1 cellular context compared by ENCODE assay signal in the genomic region with DNA sequence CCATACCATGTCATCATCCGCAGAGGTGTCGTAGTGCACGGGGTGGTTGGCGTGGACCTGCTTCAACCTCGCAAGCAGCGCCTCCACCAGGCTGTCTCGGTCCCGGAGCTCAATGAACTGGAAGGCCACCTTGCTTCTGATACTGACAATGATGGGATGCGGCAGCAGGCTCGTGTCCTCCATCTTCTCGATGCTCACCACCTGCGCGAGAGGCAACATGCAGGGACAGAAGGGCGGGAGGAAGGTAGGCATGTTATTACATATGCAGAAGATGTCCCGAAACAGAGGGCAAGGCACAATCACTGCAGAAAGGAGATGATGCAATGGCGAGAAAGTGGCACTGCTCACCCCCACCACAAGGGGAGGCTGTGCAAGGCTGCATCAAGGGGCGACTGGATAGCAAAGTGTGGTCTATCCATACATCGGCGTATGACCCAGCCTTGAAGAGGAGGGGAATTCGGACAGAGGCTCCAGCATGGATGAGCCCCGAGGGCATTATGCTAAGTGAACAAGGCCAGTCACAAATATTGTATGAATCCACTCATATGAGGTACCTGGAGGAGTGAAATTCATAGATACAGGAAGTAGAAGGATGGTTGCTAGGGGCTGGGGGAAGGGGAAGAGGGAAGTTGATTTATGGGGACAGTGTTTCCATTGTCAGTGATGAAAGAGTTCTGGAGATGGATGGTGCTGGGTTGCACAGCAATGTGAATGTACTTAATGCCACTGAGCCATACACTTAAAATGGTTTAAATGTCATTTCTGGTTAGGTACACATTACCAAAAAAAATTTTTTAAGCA.
TF ChIP-seq lines count a peak whose summit lies in the region.

No MANE protein-coding gene starts in this region.

TF ChIP-seq in HepG2, 621 proteins besides CTCF, POLR2A, EP300 and RAD21 (continued from another document and continues in another):
- TF ChIP-seq, protein P1, sequence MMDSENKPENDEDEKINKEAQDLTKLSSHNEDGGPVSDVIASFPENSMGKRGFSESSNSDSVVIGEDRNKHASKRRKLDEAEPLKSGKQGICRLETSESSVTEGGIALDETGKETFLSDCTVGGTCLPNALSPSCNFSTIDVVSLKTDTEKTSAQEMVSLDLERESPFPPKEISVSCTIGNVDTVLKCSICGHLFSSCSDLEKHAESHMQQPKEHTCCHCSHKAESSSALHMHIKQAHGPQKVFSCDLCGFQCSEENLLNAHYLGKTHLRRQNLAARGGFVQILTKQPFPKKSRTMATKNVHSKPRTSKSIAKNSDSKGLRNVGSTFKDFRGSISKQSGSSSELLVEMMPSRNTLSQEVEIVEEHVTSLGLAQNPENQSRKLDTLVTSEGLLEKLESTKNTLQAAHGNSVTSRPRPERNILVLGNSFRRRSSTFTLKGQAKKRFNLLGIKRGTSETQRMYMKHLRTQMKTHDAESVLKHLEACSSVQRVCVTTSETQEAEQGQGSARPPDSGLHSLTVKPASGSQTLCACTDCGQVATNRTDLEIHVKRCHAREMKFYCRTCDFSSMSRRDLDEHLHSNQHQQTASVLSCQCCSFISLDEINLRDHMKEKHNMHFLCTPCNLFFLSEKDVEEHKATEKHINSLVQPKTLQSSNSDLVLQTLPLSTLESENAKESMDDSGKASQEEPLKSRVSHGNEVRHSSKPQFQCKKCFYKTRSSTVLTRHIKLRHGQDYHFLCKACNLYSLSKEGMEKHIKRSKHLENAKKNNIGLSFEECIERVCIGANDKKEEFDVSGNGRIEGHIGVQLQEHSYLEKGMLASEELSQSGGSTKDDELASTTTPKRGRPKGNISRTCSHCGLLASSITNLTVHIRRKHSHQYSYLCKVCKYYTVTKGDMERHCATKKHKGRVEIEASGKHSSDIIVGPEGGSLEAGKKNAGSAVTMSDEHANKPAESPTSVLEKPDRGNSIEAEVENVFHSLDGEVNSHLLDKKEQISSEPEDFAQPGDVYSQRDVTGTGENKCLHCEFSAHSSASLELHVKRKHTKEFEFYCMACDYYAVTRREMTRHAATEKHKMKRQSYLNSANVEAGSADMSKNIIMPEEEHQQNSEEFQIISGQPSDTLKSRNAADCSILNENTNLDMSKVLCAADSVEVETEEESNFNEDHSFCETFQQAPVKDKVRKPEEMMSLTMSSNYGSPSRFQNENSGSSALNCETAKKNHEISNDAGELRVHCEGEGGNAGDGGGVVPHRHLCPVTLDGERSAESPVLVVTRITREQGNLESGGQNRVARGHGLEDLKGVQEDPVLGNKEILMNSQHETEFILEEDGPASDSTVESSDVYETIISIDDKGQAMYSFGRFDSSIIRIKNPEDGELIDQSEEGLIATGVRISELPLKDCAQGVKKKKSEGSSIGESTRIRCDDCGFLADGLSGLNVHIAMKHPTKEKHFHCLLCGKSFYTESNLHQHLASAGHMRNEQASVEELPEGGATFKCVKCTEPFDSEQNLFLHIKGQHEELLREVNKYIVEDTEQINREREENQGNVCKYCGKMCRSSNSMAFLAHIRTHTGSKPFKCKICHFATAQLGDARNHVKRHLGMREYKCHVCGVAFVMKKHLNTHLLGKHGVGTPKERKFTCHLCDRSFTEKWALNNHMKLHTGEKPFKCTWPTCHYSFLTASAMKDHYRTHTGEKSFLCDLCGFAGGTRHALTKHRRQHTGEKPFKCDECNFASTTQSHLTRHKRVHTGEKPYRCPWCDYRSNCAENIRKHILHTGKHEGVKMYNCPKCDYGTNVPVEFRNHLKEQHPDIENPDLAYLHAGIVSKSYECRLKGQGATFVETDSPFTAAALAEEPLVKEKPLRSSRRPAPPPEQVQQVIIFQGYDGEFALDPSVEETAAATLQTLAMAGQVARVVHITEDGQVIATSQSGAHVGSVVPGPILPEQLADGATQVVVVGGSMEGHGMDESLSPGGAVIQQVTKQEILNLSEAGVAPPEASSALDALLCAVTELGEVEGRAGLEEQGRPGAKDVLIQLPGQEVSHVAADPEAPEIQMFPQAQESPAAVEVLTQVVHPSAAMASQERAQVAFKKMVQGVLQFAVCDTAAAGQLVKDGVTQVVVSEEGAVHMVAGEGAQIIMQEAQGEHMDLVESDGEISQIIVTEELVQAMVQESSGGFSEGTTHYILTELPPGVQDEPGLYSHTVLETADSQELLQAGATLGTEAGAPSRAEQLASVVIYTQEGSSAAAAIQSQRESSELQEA (CRISPR knock-in tag; IDR thresholded peaks at IDR 0.05; ENCODE audit: not compliant biosample characterization) = no peak
- TF ChIP-seq FOXK2 (IDR thresholded peaks at IDR 0.05) (no peak), CENPX (CRISPR knock-in tag; IDR thresholded peaks at IDR 0.05) (no peak), ZNF446 (CRISPR knock-in tag; IDR thresholded peaks at IDR 0.05) (no peak), RCOR2 (CRISPR knock-in tag; IDR thresholded peaks at IDR 0.05) (no peak), ZNF761 (CRISPR knock-in tag; conservative IDR thresholded peaks at IDR 0.05) (no peak), GABPA (IDR thresholded peaks at IDR 0.05; ENCODE audit: low read depth, low read length) (no peak), GABPA (CRISPR knock-in tag; IDR thresholded peaks at IDR 0.05; ENCODE audit: low read depth) (no peak), ZNF234 (CRISPR knock-in tag; conservative IDR thresholded peaks at IDR 0.05) (no peak), BRCA1 (CRISPR knock-in tag; IDR thresholded peaks at IDR 0.05) (no peak), FIP1L1 (IDR thresholded peaks at IDR 0.05; ENCODE audit: borderline replicate concordance, insufficient read depth, low read depth, low read length) (no peak), KMT2A (CRISPR knock-in tag; IDR thresholded peaks at IDR 0.05) (peak; percentile 60; the same call in 1 of the 2 replicates), ETV6 (CRISPR knock-in tag; conservative IDR thresholded peaks at IDR 0.05) (peak; percentile 78; the same call in 1 of the 2 replicates), RBFOX2 (IDR thresholded peaks at IDR 0.05; ENCODE audit: low read depth, low read length) (no peak), ATF7-NPFF (CRISPR knock-in tag; IDR thresholded peaks at IDR 0.05; ENCODE audit: low read depth) (no peak), MTA3 (CRISPR knock-in tag; IDR thresholded peaks at IDR 0.05) (no peak), MEIS1 (CRISPR knock-in tag; IDR thresholded peaks at IDR 0.05; ENCODE audit: borderline replicate concordance) (no peak), ZFP62 (CRISPR knock-in tag; IDR thresholded peaks at IDR 0.05) (no peak), ZSCAN9 (CRISPR knock-in tag; IDR thresholded peaks at IDR 0.05; ENCODE audit: borderline replicate concordance) (peak; percentile 67; the same call in 1 of the 2 replicates), ZFP1 (CRISPR knock-in tag; IDR thresholded peaks at IDR 0.05) (no peak), ZNF33A (CRISPR knock-in tag; IDR thresholded peaks at IDR 0.05; ENCODE audit: borderline replicate concordance) (no peak), ISL2 (CRISPR knock-in tag; IDR thresholded peaks at IDR 0.05) (no peak), ZNF891 (CRISPR knock-in tag; IDR thresholded peaks at IDR 0.05) (peak; percentile 66; the same call in 1 of the 2 replicates), MIER3 (CRISPR knock-in tag; IDR thresholded peaks at IDR 0.05; ENCODE audit: borderline replicate concordance) (no peak), NFIC (IDR thresholded peaks at IDR 0.05; ENCODE audit: low read length) (no peak)
- TF ChIP-seq, protein P2, sequence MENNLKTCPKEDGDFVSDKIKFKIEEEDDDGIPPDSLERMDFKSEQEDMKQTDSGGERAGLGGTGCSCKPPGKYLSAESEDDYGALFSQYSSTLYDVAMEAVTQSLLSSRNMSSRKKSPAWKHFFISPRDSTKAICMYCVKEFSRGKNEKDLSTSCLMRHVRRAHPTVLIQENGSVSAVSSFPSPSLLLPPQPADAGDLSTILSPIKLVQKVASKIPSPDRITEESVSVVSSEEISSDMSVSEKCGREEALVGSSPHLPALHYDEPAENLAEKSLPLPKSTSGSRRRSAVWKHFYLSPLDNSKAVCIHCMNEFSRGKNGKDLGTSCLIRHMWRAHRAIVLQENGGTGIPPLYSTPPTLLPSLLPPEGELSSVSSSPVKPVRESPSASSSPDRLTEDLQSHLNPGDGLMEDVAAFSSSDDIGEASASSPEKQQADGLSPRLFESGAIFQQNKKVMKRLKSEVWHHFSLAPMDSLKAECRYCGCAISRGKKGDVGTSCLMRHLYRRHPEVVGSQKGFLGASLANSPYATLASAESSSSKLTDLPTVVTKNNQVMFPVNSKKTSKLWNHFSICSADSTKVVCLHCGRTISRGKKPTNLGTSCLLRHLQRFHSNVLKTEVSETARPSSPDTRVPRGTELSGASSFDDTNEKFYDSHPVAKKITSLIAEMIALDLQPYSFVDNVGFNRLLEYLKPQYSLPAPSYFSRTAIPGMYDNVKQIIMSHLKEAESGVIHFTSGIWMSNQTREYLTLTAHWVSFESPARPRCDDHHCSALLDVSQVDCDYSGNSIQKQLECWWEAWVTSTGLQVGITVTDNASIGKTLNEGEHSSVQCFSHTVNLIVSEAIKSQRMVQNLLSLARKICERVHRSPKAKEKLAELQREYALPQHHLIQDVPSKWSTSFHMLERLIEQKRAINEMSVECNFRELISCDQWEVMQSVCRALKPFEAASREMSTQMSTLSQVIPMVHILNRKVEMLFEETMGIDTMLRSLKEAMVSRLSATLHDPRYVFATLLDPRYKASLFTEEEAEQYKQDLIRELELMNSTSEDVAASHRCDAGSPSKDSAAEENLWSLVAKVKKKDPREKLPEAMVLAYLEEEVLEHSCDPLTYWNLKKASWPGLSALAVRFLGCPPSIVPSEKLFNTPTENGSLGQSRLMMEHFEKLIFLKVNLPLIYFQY (CRISPR knock-in tag; IDR thresholded peaks at IDR 0.05; ENCODE audit: borderline replicate concordance) = no peak
- TF ChIP-seq, protein P3, sequence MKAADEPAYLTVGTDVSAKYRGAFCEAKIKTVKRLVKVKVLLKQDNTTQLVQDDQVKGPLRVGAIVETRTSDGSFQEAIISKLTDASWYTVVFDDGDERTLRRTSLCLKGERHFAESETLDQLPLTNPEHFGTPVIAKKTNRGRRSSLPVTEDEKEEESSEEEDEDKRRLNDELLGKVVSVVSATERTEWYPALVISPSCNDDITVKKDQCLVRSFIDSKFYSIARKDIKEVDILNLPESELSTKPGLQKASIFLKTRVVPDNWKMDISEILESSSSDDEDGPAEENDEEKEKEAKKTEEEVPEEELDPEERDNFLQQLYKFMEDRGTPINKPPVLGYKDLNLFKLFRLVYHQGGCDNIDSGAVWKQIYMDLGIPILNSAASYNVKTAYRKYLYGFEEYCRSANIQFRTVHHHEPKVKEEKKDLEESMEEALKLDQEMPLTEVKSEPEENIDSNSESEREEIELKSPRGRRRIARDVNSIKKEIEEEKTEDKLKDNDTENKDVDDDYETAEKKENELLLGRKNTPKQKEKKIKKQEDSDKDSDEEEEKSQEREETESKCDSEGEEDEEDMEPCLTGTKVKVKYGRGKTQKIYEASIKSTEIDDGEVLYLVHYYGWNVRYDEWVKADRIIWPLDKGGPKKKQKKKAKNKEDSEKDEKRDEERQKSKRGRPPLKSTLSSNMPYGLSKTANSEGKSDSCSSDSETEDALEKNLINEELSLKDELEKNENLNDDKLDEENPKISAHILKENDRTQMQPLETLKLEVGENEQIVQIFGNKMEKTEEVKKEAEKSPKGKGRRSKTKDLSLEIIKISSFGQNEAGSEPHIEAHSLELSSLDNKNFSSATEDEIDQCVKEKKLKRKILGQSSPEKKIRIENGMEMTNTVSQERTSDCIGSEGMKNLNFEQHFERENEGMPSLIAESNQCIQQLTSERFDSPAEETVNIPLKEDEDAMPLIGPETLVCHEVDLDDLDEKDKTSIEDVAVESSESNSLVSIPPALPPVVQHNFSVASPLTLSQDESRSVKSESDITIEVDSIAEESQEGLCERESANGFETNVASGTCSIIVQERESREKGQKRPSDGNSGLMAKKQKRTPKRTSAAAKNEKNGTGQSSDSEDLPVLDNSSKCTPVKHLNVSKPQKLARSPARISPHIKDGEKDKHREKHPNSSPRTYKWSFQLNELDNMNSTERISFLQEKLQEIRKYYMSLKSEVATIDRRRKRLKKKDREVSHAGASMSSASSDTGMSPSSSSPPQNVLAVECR (CRISPR knock-in tag; IDR thresholded peaks at IDR 0.05; ENCODE audit: borderline replicate concordance) = peak; percentile 64; the same call in 1 of the 2 replicates
- TF ChIP-seq, protein P4, sequence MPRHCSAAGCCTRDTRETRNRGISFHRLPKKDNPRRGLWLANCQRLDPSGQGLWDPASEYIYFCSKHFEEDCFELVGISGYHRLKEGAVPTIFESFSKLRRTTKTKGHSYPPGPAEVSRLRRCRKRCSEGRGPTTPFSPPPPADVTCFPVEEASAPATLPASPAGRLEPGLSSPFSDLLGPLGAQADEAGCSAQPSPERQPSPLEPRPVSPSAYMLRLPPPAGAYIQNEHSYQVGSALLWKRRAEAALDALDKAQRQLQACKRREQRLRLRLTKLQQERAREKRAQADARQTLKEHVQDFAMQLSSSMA (CRISPR knock-in tag; IDR thresholded peaks at IDR 0.05) = no peak
- TF ChIP-seq, protein P5, sequence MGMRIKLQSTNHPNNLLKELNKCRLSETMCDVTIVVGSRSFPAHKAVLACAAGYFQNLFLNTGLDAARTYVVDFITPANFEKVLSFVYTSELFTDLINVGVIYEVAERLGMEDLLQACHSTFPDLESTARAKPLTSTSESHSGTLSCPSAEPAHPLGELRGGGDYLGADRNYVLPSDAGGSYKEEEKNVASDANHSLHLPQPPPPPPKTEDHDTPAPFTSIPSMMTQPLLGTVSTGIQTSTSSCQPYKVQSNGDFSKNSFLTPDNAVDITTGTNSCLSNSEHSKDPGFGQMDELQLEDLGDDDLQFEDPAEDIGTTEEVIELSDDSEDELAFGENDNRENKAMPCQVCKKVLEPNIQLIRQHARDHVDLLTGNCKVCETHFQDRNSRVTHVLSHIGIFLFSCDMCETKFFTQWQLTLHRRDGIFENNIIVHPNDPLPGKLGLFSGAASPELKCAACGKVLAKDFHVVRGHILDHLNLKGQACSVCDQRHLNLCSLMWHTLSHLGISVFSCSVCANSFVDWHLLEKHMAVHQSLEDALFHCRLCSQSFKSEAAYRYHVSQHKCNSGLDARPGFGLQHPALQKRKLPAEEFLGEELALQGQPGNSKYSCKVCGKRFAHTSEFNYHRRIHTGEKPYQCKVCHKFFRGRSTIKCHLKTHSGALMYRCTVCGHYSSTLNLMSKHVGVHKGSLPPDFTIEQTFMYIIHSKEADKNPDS (CRISPR knock-in tag; IDR thresholded peaks at IDR 0.05) = no peak
- TF ChIP-seq, protein P6, sequence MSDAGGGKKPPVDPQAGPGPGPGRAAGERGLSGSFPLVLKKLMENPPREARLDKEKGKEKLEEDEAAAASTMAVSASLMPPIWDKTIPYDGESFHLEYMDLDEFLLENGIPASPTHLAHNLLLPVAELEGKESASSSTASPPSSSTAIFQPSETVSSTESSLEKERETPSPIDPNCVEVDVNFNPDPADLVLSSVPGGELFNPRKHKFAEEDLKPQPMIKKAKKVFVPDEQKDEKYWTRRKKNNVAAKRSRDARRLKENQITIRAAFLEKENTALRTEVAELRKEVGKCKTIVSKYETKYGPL (CRISPR knock-in tag; IDR thresholded peaks at IDR 0.05) = no peak
- TF ChIP-seq, protein P7, sequence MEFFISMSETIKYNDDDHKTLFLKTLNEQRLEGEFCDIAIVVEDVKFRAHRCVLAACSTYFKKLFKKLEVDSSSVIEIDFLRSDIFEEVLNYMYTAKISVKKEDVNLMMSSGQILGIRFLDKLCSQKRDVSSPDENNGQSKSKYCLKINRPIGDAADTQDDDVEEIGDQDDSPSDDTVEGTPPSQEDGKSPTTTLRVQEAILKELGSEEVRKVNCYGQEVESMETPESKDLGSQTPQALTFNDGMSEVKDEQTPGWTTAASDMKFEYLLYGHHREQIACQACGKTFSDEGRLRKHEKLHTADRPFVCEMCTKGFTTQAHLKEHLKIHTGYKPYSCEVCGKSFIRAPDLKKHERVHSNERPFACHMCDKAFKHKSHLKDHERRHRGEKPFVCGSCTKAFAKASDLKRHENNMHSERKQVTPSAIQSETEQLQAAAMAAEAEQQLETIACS (CRISPR knock-in tag; IDR thresholded peaks at IDR 0.05) = no peak
